ENCODE assay signal across 19 cellular contexts in genomic region chr15:93417156-93418077, GRCh38.
"Had no signal": no experiment of that assay in that cellular context is flagged by ENCODE, and none has a peak within 500 bp of the region (broad histone marks: within the 10 kb centered on the region; RNA-seq: fewer than 3 reads in every experiment).

No MANE protein-coding gene starts in this region.

- H3K9me3 ChIP-seq: right lobe of liver, uterus had no signal

- H3K36me3 ChIP-seq: right lobe of liver, uterus had no signal

- H3K4me3 ChIP-seq: right lobe of liver, skin epidermis, uterus had no signal

- H3K4me1 ChIP-seq: right lobe of liver, uterus had no signal

- DNase-seq: activated CD4-positive, alpha-beta T cell treated with anti-CD3 and anti-CD28 coated beads for 48 hours; activated CD4-positive, alpha-beta T cell treated with anti-CD3 and anti-CD28 coated beads, Interleukin-2, amount 50 U/mL, for 48 hours; activated CD8-positive, alpha-beta memory T cell treated with anti-CD3 and anti-CD28 coated beads, Interleukin-2, amount 50 U/mL, for 4 hours; activated gamma-delta T cell treated with Interleukin-2 at 50 U/mL for 16 hours; activated naive CD4-positive, alpha-beta T cell treated with anti-CD3 and anti-CD28 coated beads, Interleukin-2, amount 50 U/mL, for 16 hours; activated T-cell treated with anti-CD3 and anti-CD28 coated beads, Interleukin-2, amount 50 U/mL, for 24 hours; amygdala; central memory CD4-positive, alpha-beta T cell; foreskin fibroblast; midbrain; naive thymus-derived CD4-positive, alpha-beta T cell; nucleus accumbens; right lobe of liver; stimulated activated CD4-positive, alpha-beta T cell treated with anti-CD3 and anti-CD28 coated beads, Interleukin-4, amount 100 ng/mL, for 24 hours had no signal

- FAIRE-seq: islet of Langerhans had no signal

- H3K27ac ChIP-seq: right lobe of liver, skin epidermis, uterus had no signal

- ATAC-seq: esophagus mucosa; naive thymus-derived CD4-positive, alpha-beta T cell; right lobe of liver; stimulated activated effector memory CD8-positive, alpha-beta T cell treated with anti-CD3 and anti-CD28 coated beads, Interleukin-12 subunit alpha, Interleukin-12 subunit beta, amount 100 ng/mL, for 72 hours had no signal

- H3K27me3 ChIP-seq: right lobe of liver, uterus had no signal
